ENCODE assay signal across 17 cellular contexts in the genomic region with DNA sequence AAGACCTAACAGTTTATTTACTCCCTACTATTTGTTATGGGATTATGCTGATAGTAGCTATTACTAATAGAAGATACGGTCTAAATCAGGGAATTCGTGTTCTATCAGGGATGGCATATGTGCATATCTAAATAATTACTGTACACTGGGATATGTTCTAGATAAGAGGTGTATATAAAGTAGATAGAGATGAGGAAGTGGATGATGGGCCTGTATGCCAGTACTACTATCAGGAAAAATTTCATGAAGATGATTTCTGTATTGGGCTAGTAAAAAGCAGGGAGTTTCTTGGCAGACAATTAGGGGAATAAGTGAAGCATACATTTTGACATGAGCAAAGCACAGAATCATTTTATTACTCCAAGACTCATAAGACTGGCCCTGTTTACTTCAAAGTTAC.
"Had no signal": no experiment of that assay in that cellular context is flagged by ENCODE, and none has a peak within 500 bp of the region (broad histone marks: within the 10 kb centered on the region; RNA-seq: fewer than 3 reads in every experiment).

No MANE protein-coding gene starts in this region.

- ATAC-seq: body of pancreas, lower lobe of right lung, pancreas had no signal

- H3K9me3 ChIP-seq: body of pancreas, lower lobe of right lung, pancreas, stomach, thyroid gland, vagina had no signal

- H3K9me3 Mint-ChIP-seq: endodermal cell, nephron had no signal

- H3K27ac Mint-ChIP-seq: endodermal cell, nephron had no signal

- DNase-seq: activated CD4-positive, alpha-beta T cell treated with anti-CD3 and anti-CD28 coated beads for 48 hours; activated naive CD4-positive, alpha-beta T cell treated with anti-CD3 and anti-CD28 coated beads, Interleukin-2, amount 50 U/mL, for 16 hours; activated T-cell treated with anti-CD3 and anti-CD28 coated beads for 4 hours; amniotic stem cell; body of pancreas; dermis blood vessel endothelial cell; endodermal cell; erythroblast; hypothalamus; lower lobe of right lung; pancreas; stimulated activated CD4-positive, alpha-beta T cell treated with anti-CD3 and anti-CD28 coated beads, Interleukin-4, amount 100 ng/mL, for 4 hours; stomach; T-helper 9 cell; thyroid gland had no signal

- H3K27ac ChIP-seq: body of pancreas, lower lobe of right lung, pancreas, stomach, thyroid gland, vagina had no signal

- H3K27me3 ChIP-seq: body of pancreas, pancreas, stomach, thyroid gland, vagina had no signal

- H3K4me3 Mint-ChIP-seq: endodermal cell, nephron had no signal
